9 cellular contexts compared by ENCODE assay signal in the genomic region with DNA sequence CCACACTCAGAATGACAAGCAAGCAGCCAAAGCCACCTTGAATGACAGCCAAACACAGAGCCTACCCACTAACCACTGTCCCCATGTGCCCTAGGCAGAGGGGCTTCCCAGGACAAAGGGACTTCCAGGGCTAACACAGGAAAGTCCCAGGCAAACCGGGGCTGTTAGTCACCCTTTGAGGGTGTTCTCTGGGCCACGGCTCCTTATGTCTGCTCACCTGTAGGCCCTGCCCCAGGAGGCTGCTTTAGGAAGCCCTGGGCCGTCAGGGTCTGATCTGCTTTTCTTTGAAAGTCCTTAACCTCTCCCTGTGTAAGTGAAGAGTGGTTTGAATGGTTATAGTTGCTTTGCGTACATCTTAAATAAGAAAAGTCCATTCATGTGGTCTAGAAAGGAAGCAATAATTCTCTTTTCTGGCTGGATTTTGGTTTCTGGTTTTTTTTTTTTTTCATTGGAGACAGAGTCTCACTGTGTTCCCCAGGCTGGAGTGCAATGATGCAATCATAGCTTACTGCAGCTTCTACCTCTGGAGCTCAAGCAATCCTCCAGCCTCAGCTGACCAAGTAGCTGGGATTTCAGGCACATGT.
DNase-seq lines count a peak whose midpoint lies in the region; ATAC-seq, FAIRE-seq and TF ChIP-seq lines count a peak whose summit lies in the region.
"Had no signal": no experiment of that assay in that cellular context is flagged by ENCODE, and none has a peak within 500 bp of the region (broad histone marks: within the 10 kb centered on the region; RNA-seq: fewer than 3 reads in every experiment).

No MANE protein-coding gene starts in this region.

- H3K79me2 ChIP-seq in GM12878 (ENCODE audit: control insufficient read depth, insufficient read depth, low read length), result no peaks in the 10 kb centered on the region

- H3K9ac ChIP-seq in GM12878 (ENCODE audit: control insufficient read depth, insufficient read depth, low read length), result 0 out of 2 replicates have a peak overlapping the region, but pooled peaks have one; percentile 9

- H3K27ac ChIP-seq in GM12878 (ENCODE audit: control insufficient read depth, insufficient read depth), result peak overlapping the region; percentile 48

- no peak overlapping the region for H3K27ac Mint-ChIP-seq in activated T-cell treated with anti-CD3 and anti-CD28 coated beads, Interleukin-2, amount 50 U/mL, for 72 hours
- H3K27ac Mint-ChIP-seq in activated CD4-positive, alpha-beta T cell treated with anti-CD3 and anti-CD28 coated beads, Interleukin-2, amount 10 ng/mL, durations not matched to agents 24 days and 14 days, result no peak overlapping the region

- peak; percentile 57 to 68; a peak in 2 of 4 replicates for TF ChIP-seq EP300 in GM12878 (IDR thresholded peaks at IDR 0.05; ENCODE audit: borderline replicate concordance in 1 of 2, control insufficient read depth in 1 of 2, low read depth in 2 of 2, low read length in 2 of 2)

- no peaks in the 10 kb centered on the region; the same call in 2 of the 3 replicates for H3K9me3 ChIP-seq in GM12878 (replicated peaks; ENCODE audit: control insufficient read depth, insufficient read depth, low read length)

- H4K20me1 ChIP-seq in GM12878 (ENCODE audit: control insufficient read depth, insufficient read depth), result no peaks in the 10 kb centered on the region

- H3K36me3 Mint-ChIP-seq in activated T-cell treated with anti-CD3 and anti-CD28 coated beads, Interleukin-2, amount 50 U/mL, for 72 hours (ENCODE audit: insufficient read depth in 2 of 2), result no peaks in the 10 kb centered on the region
- no peaks in the 10 kb centered on the region for H3K36me3 Mint-ChIP-seq in activated CD4-positive, alpha-beta T cell treated with anti-CD3 and anti-CD28 coated beads, Interleukin-2, amount 10 ng/mL, durations not matched to agents 24 days and 14 days (ENCODE audit: low read depth)

- TF ChIP-seq RAD21 in GM12878 (IDR thresholded peaks at IDR 0.05; ENCODE audit: insufficient read depth, low read depth, low read length), result no peak

- peaks cover 13% of the 10 kb centered on the region for H3K4me1 Mint-ChIP-seq in activated T-cell treated with anti-CD3 and anti-CD28 coated beads, Interleukin-2, amount 50 U/mL, for 72 hours (ENCODE audit: low read depth)
- no peaks in the 10 kb centered on the region for H3K4me1 Mint-ChIP-seq in activated CD4-positive, alpha-beta T cell treated with anti-CD3 and anti-CD28 coated beads, Interleukin-2, amount 10 ng/mL, durations not matched to agents 24 days and 14 days

- H3K4me1 ChIP-seq in GM12878 (ENCODE audit: control insufficient read depth, insufficient read depth, low read length), result peaks cover 9% of the 10 kb centered on the region; the same call in 1 of the 2 replicates

- BruUV-seq in GM12878 (replicated peaks; lab: Mats Ljungman, UMichigan), result no TSS peak

- no peaks in the 10 kb centered on the region for H3K36me3 ChIP-seq in GM12878 (ENCODE audit: control insufficient read depth in 2 of 2, insufficient read depth in 2 of 2, low read length in 1 of 2)

- no peak for TF ChIP-seq CTCF in GM12878 (IDR thresholded peaks at IDR 0.05 in 2 of 3, conservative IDR thresholded peaks at IDR 0.05 in 1 of 3; ENCODE audit: control insufficient read depth in 2 of 3, extremely low read depth in 1 of 3, insufficient read depth in 1 of 3, low read depth in 3 of 3, low read length in 3 of 3)

- 14% methylated on average over 4 of the region's 4 CpGs for WGBS in GM12878 (ENCODE audit: insufficient coverage, insufficient replicate concordance, low lambda C conversion rate, missing lambda C conversion rate)

- CTCF ChIA-PET in GM12878 (lab: Yijun Ruan, JAX), result no interaction called here

- intact Hi-C loops in GM12878 (cut with micrococcal nuclease; ENCODE audit: unreplicated experiment), result loop anchor here (1.0 to 10.0 kb wide), 2 partner anchors 161 to 274 kb away; a partner anchor contains a TSS
- intact Hi-C loops in activated CD4-positive, alpha-beta T cell treated with anti-CD3 and anti-CD28 coated beads, Interleukin-2, amount 10 ng/mL, durations not matched to agents 24 days and 14 days (cut with micrococcal nuclease), result no loop called here

- ATAC-seq in activated T-cell treated with anti-CD3 and anti-CD28 coated beads, Interleukin-2, amount 50 U/mL, for 72 hours (replicated peaks in 1 of 2), result peak; percentile 83 to 89
- ATAC-seq in HG02970 (IDR thresholded peaks at IDR 0.05; ENCODE audit: low FRiP score, unreplicated experiment) (peak; percentile 78), GM12878 (peak; percentile 88)
- ATAC-seq in stimulated activated naive CD8-positive, alpha-beta T cell treated with anti-CD3 and anti-CD28 coated beads, Interleukin-15, Interleukin-2, amounts not matched to agents 100 U/mL and 50 U/mL, for 24 hours, result peak; percentile 74

- SMC1A ChIA-PET in GM12878 (lab: Charles Lee; ENCODE audit: uncharacterized antibody, unreplicated experiment), result interaction anchor here (0.7 to 1.0 kb wide), 3 partner anchors 9 to 192 kb away, joined by 3 read pairs; no protein-coding TSS in a partner anchor

- peak overlapping the region; percentile 30; the same call in 1 of the 2 replicates for H2AFZ ChIP-seq in GM12878 (ENCODE audit: control insufficient read depth, low read depth, low read length)

- no peaks in the 10 kb centered on the region for H3K27me3 ChIP-seq in GM12878 (replicated peaks in 1 of 2; ENCODE audit: control insufficient read depth in 2 of 2, insufficient read depth in 2 of 2, low read length in 1 of 2)

- peaks cover 17% of the 10 kb centered on the region for H3K27me3 Mint-ChIP-seq in activated T-cell treated with anti-CD3 and anti-CD28 coated beads, Interleukin-2, amount 50 U/mL, for 72 hours (ENCODE audit: low read depth)
- peaks cover 5% of the 10 kb centered on the region for H3K27me3 Mint-ChIP-seq in activated CD4-positive, alpha-beta T cell treated with anti-CD3 and anti-CD28 coated beads, Interleukin-2, amount 10 ng/mL, durations not matched to agents 24 days and 14 days

- no peak for TF ChIP-seq POLR2A in GM12878 (IDR thresholded peaks at IDR 0.05; ENCODE audit: low read depth, low read length)

- DNase-seq in activated T-cell treated with anti-CD3 and anti-CD28 coated beads, Interleukin-2, amount 50 U/mL, for 72 hours, result peak; percentile 28 to 29
- no peak for DNase-seq in activated T-cell treated with anti-CD3 and anti-CD28 coated beads for 4 hours
- DNase-seq in GM12878 (ENCODE audit: low read depth, low spot score), result peak; percentile 69
- DNase-seq in stimulated activated naive CD8-positive, alpha-beta T cell treated with anti-CD3 and anti-CD28 coated beads, Interleukin-15, Interleukin-2, amounts not matched to agents 100 U/mL and 50 U/mL, for 24 hours, result peak; percentile 19
- no peak for DNase-seq in NCI-H128 (lab: John Stamatoyannopoulos, UW; ENCODE audit: unreplicated experiment)
- no peak for DNase-seq in activated CD4-positive, alpha-beta T cell treated with anti-CD3 and anti-CD28 coated beads, Interleukin-2, amount 10 ng/mL, durations not matched to agents 24 days and 14 days
- DNase-seq in retina, result no peak

- H3K4me2 ChIP-seq in GM12878 (ENCODE audit: control insufficient read depth, insufficient read depth), result peak overlapping the region; percentile 36

- RAD21 ChIA-PET in GM12878 (lab: Charles Lee; ENCODE audit: unreplicated experiment), result interaction anchor here (0.7 to 1.1 kb wide), 3 partner anchors 23 to 252 kb away, joined by 3 read pairs; no protein-coding TSS in a partner anchor

- peak; percentile 74 for FAIRE-seq in GM12878 (lab: Jason Lieb, UNC)
- FAIRE-seq: D721Med had no signal

- in situ Hi-C loops in GM12878 (cut with MboI), result no loop called here

- H3K4me3 Mint-ChIP-seq in activated T-cell treated with anti-CD3 and anti-CD28 coated beads, Interleukin-2, amount 50 U/mL, for 72 hours, result peak overlapping the region in 1 of 2 donors; percentile 1
- H3K4me3 Mint-ChIP-seq in activated CD4-positive, alpha-beta T cell treated with anti-CD3 and anti-CD28 coated beads, Interleukin-2, amount 10 ng/mL, durations not matched to agents 24 days and 14 days, result no peak overlapping the region

- H3K4me3 ChIP-seq in GM12878, result no peak overlapping the region

- no peaks in the 10 kb centered on the region for H3K9me3 Mint-ChIP-seq in activated T-cell treated with anti-CD3 and anti-CD28 coated beads, Interleukin-2, amount 50 U/mL, for 72 hours
- no peaks in the 10 kb centered on the region for H3K9me3 Mint-ChIP-seq in activated CD4-positive, alpha-beta T cell treated with anti-CD3 and anti-CD28 coated beads, Interleukin-2, amount 10 ng/mL, durations not matched to agents 24 days and 14 days

- POLR2A ChIA-PET in GM12878 (lab: Charles Lee), result interaction anchor here (0.9 to 1.7 kb wide), 2 partner anchors 9 to 10 kb away, joined by 3 to 5 read pairs; no protein-coding TSS in a partner anchor

TF ChIP-seq in GM12878, 131 proteins besides CTCF, POLR2A, EP300 and RAD21 (continues in another document):
- TF ChIP-seq FOXM1 (IDR thresholded peaks at IDR 0.05; ENCODE audit: low read depth, low read length) (0 out of 2 replicates have a peak, but pooled peaks have one; percentile 33), CREB1 (IDR thresholded peaks at IDR 0.05; ENCODE audit: low read depth) (no peak), IKZF2 (IDR thresholded peaks at IDR 0.05) (peak in 1 of 2 experiments; percentile 73; a peak in 3 of 4 replicates)

Comparison
In these comparisons a context has a peak if more than half of its experiments do, and no peak if none do; other contexts are left out.
1. DNase-seq: peak in activated T-cell treated with anti-CD3 and anti-CD28 coated beads, Interleukin-2, amount 50 U/mL, for 72 hours (2 of 2), GM12878 (single experiment) and stimulated activated naive CD8-positive, alpha-beta T cell treated with anti-CD3 and anti-CD28 coated beads, Interleukin-15, Interleukin-2, amounts not matched to agents 100 U/mL and 50 U/mL, for 24 hours (single experiment); none in activated T-cell treated with anti-CD3 and anti-CD28 coated beads for 4 hours (single experiment), NCI-H128 (single experiment), activated CD4-positive, alpha-beta T cell treated with anti-CD3 and anti-CD28 coated beads, Interleukin-2, amount 10 ng/mL, durations not matched to agents 24 days and 14 days (single experiment) and retina (single experiment).
2. Peak in every context shown above with its lines, with median percentiles within 50 percentile points of each other: ATAC-seq.